ENCODE assay signal across 8 cellular contexts in genomic region chr2:173159794-173160463, GRCh38.
DNase-seq lines count a peak whose midpoint lies in the region; ATAC-seq and TF ChIP-seq lines count a peak whose summit lies in the region.

No MANE protein-coding gene starts in this region.

- H3K36me3 ChIP-seq in left lung = no peaks in the 10 kb centered on the region
- no peaks in the 10 kb centered on the region for H3K36me3 ChIP-seq in aorta (ENCODE audit: control insufficient read depth in 1 of 2, insufficient read depth in 2 of 2, low read length in 1 of 2)

- no peak for TF ChIP-seq CTCF in left lung (IDR thresholded peaks at IDR 0.05)

- H3K9me3 ChIP-seq in left lung (peaks cover 0 to 4% of the 10 kb centered on the region in 2 donors), aorta (ENCODE audit: control insufficient read depth, low read length) (no peaks in the 10 kb centered on the region)

- ATAC-seq in left lung = peak; percentile 98
- ATAC-seq in aorta (ENCODE audit: low FRiP score) = peak; percentile 95
- ATAC-seq in GM21717 (IDR thresholded peaks at IDR 0.05; ENCODE audit: unreplicated experiment) = no peak
- no peak for ATAC-seq in HG03442 (IDR thresholded peaks at IDR 0.05; ENCODE audit: unreplicated experiment)

- intact Hi-C loops in left lung (cut with DNase I) (no loop called here), aorta (cut with DNase I) (loop anchor here (5.0 kb wide), 1 partner anchor 37 kb away; no protein-coding TSS in a partner anchor)

- no peaks in the 10 kb centered on the region for H3K27me3 ChIP-seq in left lung
- H3K27me3 ChIP-seq in aorta (ENCODE audit: control insufficient read depth in 1 of 2, insufficient read depth in 2 of 2, low read length in 1 of 2) = no peaks in the 10 kb centered on the region

- H3K27ac ChIP-seq in left lung (peak overlapping the region; percentile 78 to 83), aorta (ENCODE audit: low read depth in 1 of 2, low read length in 2 of 2) (peak overlapping the region in 1 of 2 donors; percentile 90)

- WGBS in aorta, 2 donors = 0 to 4% methylated on average over 1 of the region's 1 CpG

- H3K4me3 ChIP-seq in left lung = no peak overlapping the region
- H3K4me3 ChIP-seq in aorta (ENCODE audit: low read length in 2 of 2) = no peak overlapping the region

- H3K4me1 ChIP-seq in left lung = peaks cover 6 to 46% of the 10 kb centered on the region in 2 donors
- H3K4me1 ChIP-seq in aorta (ENCODE audit: control insufficient read depth in 1 of 2, insufficient read depth in 2 of 2, low read length in 2 of 2) = peaks cover 4 to 6% of the 10 kb centered on the region in 2 donors

- peak; percentile 23 for DNase-seq in NOMO-1 treated with DMSO at 0.1 percent for 48 hours (lab: John Stamatoyannopoulos, UW; ENCODE audit: unreplicated experiment)
- DNase-seq in NOMO-1 treated with dmso at 0.1 percent for 144 hours (lab: John Stamatoyannopoulos, UW; ENCODE audit: unreplicated experiment) = no peak
- peak; percentile 75 for DNase-seq in brain pericyte (ENCODE audit: low read depth, low spot score)
- peak; percentile 81 to 93 for DNase-seq in left lung
- peak; percentile 92 to 93 for DNase-seq in aorta
- DNase-seq in stimulated activated CD4-positive, alpha-beta T cell treated with anti-CD3 and anti-CD28 coated beads, Interleukin-4, amount 100 ng/mL, for 1 hour = no peak

Comparison
In these comparisons a context has a peak if more than half of its experiments do, and no peak if none do; other contexts are left out.
1. DNase-seq: peak in NOMO-1 treated with DMSO at 0.1 percent for 48 hours (single experiment), brain pericyte (single experiment), left lung (2 of 2) and aorta (2 of 2); none in NOMO-1 treated with dmso at 0.1 percent for 144 hours (single experiment) and stimulated activated CD4-positive, alpha-beta T cell treated with anti-CD3 and anti-CD28 coated beads, Interleukin-4, amount 100 ng/mL, for 1 hour (single experiment).
2. ATAC-seq: peak in left lung (single experiment) and aorta (single experiment); none in GM21717 (single experiment) and HG03442 (single experiment).
3. intact Hi-C loops: an anchor here in aorta (5.0 kb wide); none called in left lung.